Comparison of ENCODE assay signal across 13 cellular contexts in genomic region chr3:170768334-170768801, GRCh38.
DNase-seq lines count a peak whose midpoint lies in the region; ATAC-seq and TF ChIP-seq lines count a peak whose summit lies in the region.
"Had no signal": no experiment of that assay in that cellular context is flagged by ENCODE, and none has a peak within 500 bp of the region (broad histone marks: within the 10 kb centered on the region; RNA-seq: fewer than 3 reads in every experiment).

No MANE protein-coding gene starts in this region.

- peak overlapping the region; percentile 6 for H3K4me3 Mint-ChIP-seq in natural killer cell treated with Interleukin-12 subunit alpha and Interleukin-12 subunit beta and Interleukin-15 and Interleukin-18, amount 100 ng/mL, for 72 hours

- no peaks in the 10 kb centered on the region for H3K36me3 ChIP-seq in spleen
- no peaks in the 10 kb centered on the region for H3K36me3 ChIP-seq in uterus
- H3K36me3 ChIP-seq: left ventricle myocardium inferior had no signal

- no peaks in the 10 kb centered on the region for H3K9me3 Mint-ChIP-seq in natural killer cell treated with Interleukin-12 subunit alpha and Interleukin-12 subunit beta and Interleukin-15 and Interleukin-18, amount 100 ng/mL, for 72 hours

- peak overlapping the region in 1 of 2 donors; percentile 18 for H3K27ac Mint-ChIP-seq in natural killer cell treated with Interleukin-12 subunit alpha and Interleukin-12 subunit beta and Interleukin-15 and Interleukin-18, amount 100 ng/mL, for 72 hours

- ATAC-seq in natural killer cell treated with Interleukin-12 subunit alpha and Interleukin-12 subunit beta and Interleukin-15 and Interleukin-18, amount 100 ng/mL, for 72 hours = peak; percentile 80 to 84
- ATAC-seq: GM12878 had no signal

- DNase-seq in EL (peak; percentile 25), NCI-H526 (lab: John Stamatoyannopoulos, UW) (peak; percentile 87 to 88), dorsolateral prefrontal cortex (peak in 4 of 10 donors; percentile 5 to 38 (median 20)), NOMO-1 (lab: John Stamatoyannopoulos, UW; ENCODE audit: unreplicated experiment in 2 of 2) (no peak), activated gamma-delta T cell treated with Interleukin-2 at 50 U/mL for 16 hours (no peak), spleen (no peak), uterus (no peak)
- DNase-seq in natural killer cell treated with Interleukin-12 subunit alpha and Interleukin-12 subunit beta and Interleukin-15 and Interleukin-18, amount 100 ng/mL, for 72 hours (ENCODE audit: low spot score) = no peak
- DNase-seq: Caco-2; Kasumi-1; left ventricle myocardium inferior; NK-92 treated with Interleukin-12 subunit alpha and Interleukin-12 subunit beta, amount 100 ng/mL, for 24 hours had no signal

- H3K27ac ChIP-seq in dorsolateral prefrontal cortex (peak overlapping the region in 57 of 59 donors; percentile 18 to 91 (median 78)), spleen (no peak overlapping the region), uterus (no peak overlapping the region)
- H3K27ac ChIP-seq: left ventricle myocardium inferior had no signal

- peaks cover 31 to 34% of the 10 kb centered on the region in 2 donors for H3K4me1 Mint-ChIP-seq in natural killer cell treated with Interleukin-12 subunit alpha and Interleukin-12 subunit beta and Interleukin-15 and Interleukin-18, amount 100 ng/mL, for 72 hours (ENCODE audit: low read depth in 2 of 2)

- H3K4me3 ChIP-seq in dorsolateral prefrontal cortex (peak overlapping the region in 3 of 59 donors; percentile 22 to 37 (median 26)), spleen (no peak overlapping the region), uterus (no peak overlapping the region)
- H3K4me3 ChIP-seq: GM12878, left ventricle myocardium inferior had no signal

- no peaks in the 10 kb centered on the region for H3K36me3 Mint-ChIP-seq in natural killer cell treated with Interleukin-12 subunit alpha and Interleukin-12 subunit beta and Interleukin-15 and Interleukin-18, amount 100 ng/mL, for 72 hours

- TF ChIP-seq CTCF in dorsolateral prefrontal cortex (IDR thresholded peaks at IDR 0.05 in 54 of 56, conservative IDR thresholded peaks at IDR 0.05 in 2 of 56; ENCODE audit: low read depth in 1 of 56, partially characterized antibody in 56 of 56) = no peak
- TF ChIP-seq CTCF in spleen (IDR thresholded peaks at IDR 0.05 in 8 of 11, conservative IDR thresholded peaks at IDR 0.05 in 3 of 11) = no peak
- TF ChIP-seq CTCF in uterus (IDR thresholded peaks at IDR 0.05) = no peak

- H3K27me3 ChIP-seq in dorsolateral prefrontal cortex (no peaks in the 10 kb centered on the region), spleen (replicated peaks in 1 of 7) (no peaks in the 10 kb centered on the region), uterus (no peaks in the 10 kb centered on the region)

- no peaks in the 10 kb centered on the region for H3K9me3 ChIP-seq in spleen
- H3K9me3 ChIP-seq in uterus = no peaks in the 10 kb centered on the region
- H3K9me3 ChIP-seq: Caco-2, left ventricle myocardium inferior had no signal

- H3K4me1 ChIP-seq in spleen (peaks cover 0 to 6% (median 0%) of the 10 kb centered on the region in 6 donors), uterus (no peaks in the 10 kb centered on the region)
- H3K4me1 ChIP-seq: Caco-2 had no signal

- TF ChIP-seq POLR2A in spleen (IDR thresholded peaks at IDR 0.05) (no peak), uterus (IDR thresholded peaks at IDR 0.05) (no peak)

- intact Hi-C loops in dorsolateral prefrontal cortex (cut with DNase I) (no loop called here), spleen (cut with DNase I; ENCODE audit: low total_unique reads) (no loop called here), uterus (cut with DNase I; ENCODE audit: low total_unique reads) (no loop called here)

- 41 to 62% (median 50%) methylated on average over 2 of the region's 2 CpGs for WGBS in spleen, 5 donors

- H3K27me3 Mint-ChIP-seq in natural killer cell treated with Interleukin-12 subunit alpha and Interleukin-12 subunit beta and Interleukin-15 and Interleukin-18, amount 100 ng/mL, for 72 hours = peaks cover 0 to 7% of the 10 kb centered on the region in 2 donors

Comparison
In these comparisons a context has a peak if more than half of its experiments do, and no peak if none do; other contexts are left out.
1. DNase-seq: peak in EL (single experiment) and NCI-H526 (2 of 2); none in natural killer cell treated with Interleukin-12 subunit alpha and Interleukin-12 subunit beta and Interleukin-15 and Interleukin-18, amount 100 ng/mL, for 72 hours (single experiment), NOMO-1 (0 of 2), activated gamma-delta T cell treated with Interleukin-2 at 50 U/mL for 16 hours (single experiment), spleen (single experiment) and uterus (0 of 2).
2. H3K27ac ChIP-seq: peak in dorsolateral prefrontal cortex (57 of 59); none in spleen (0 of 8) and uterus (0 of 2).